In the genomic region with DNA sequence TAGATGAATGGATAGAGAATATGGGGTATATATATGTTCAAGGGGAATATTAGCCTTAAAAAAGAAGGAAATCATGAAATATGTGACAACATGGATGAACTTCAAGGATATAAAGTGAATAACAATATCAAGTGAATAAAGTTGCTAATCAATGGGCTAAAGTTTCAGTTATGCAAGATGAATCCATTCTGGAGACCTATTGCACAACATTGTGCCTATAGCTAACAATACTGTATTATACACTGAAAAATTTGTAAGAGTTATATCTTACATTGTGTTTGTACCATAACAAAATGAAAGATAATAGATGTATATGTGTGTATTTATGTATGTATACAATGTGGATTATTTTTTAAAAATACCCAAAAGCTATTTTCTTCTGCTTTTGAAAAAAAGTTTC, we compare ENCODE assay signal across 28 cellular contexts.
"Had no signal": no experiment of that assay in that cellular context is flagged by ENCODE, and none has a peak within 500 bp of the region (broad histone marks: within the 10 kb centered on the region; RNA-seq: fewer than 3 reads in every experiment).

No MANE protein-coding gene starts in this region.

- H3K27me3 ChIP-seq: colonic mucosa, dorsolateral prefrontal cortex, esophagus muscularis mucosa, esophagus squamous epithelium, foreskin keratinocyte, gastrocnemius medialis, gastroesophageal sphincter had no signal

- H3K27ac ChIP-seq: colonic mucosa, coronary artery, dorsolateral prefrontal cortex, epithelial cell of prostate, esophagus muscularis mucosa, esophagus squamous epithelium, foreskin keratinocyte, gastrocnemius medialis, gastroesophageal sphincter, heart left ventricle, heart right ventricle had no signal

- H3K4me1 ChIP-seq: colonic mucosa, esophagus muscularis mucosa, esophagus squamous epithelium, foreskin keratinocyte, gastrocnemius medialis, gastroesophageal sphincter, heart left ventricle, heart right ventricle had no signal

- H3K9me3 Mint-ChIP-seq: dendritic cell treated with granulocyte-macrophage colony-stimulating factor and Interleukin-4, amounts not matched to agents 40 ng/mL and 50 ng/mL, for 4 days; effector memory CD8-positive, alpha-beta T cell; endodermal cell had no signal

- H3K4me3 ChIP-seq: colonic mucosa, coronary artery, dorsolateral prefrontal cortex, esophagus muscularis mucosa, esophagus squamous epithelium, gastrocnemius medialis, gastroesophageal sphincter, heart left ventricle, heart right ventricle had no signal

- H3K36me3 ChIP-seq: colonic mucosa, esophagus muscularis mucosa, esophagus squamous epithelium, gastrocnemius medialis, gastroesophageal sphincter, heart left ventricle, heart right ventricle had no signal

- H3K4me3 Mint-ChIP-seq: dendritic cell treated with granulocyte-macrophage colony-stimulating factor and Interleukin-4, amounts not matched to agents 40 ng/mL and 50 ng/mL, for 4 days; effector memory CD8-positive, alpha-beta T cell; endodermal cell had no signal

- ATAC-seq: effector memory CD8-positive, alpha-beta T cell; esophagus mucosa; foreskin keratinocyte; gastrocnemius medialis; gastroesophageal sphincter; heart left ventricle; heart right ventricle had no signal

- FAIRE-seq: colon, endothelial cell of umbilical vein, frontal cortex had no signal

- DNase-seq: colonic mucosa; cortex of kidney; dermis blood vessel endothelial cell; dorsolateral prefrontal cortex; effector CD4-positive, alpha-beta T cell; effector CD8-positive, alpha-beta T cell; effector memory CD4-positive, alpha-beta T cell; effector memory CD8-positive, alpha-beta T cell; endodermal cell; erythroblast; esophagus squamous epithelium; foreskin fibroblast; foreskin keratinocyte; foreskin melanocyte; gastrocnemius medialis; glutamatergic neuron; head of caudate nucleus; heart left ventricle; heart right ventricle had no signal

- H3K9me3 ChIP-seq: colonic mucosa, esophagus muscularis mucosa, esophagus squamous epithelium, gastrocnemius medialis, gastroesophageal sphincter, heart left ventricle had no signal

- H3K4me1 Mint-ChIP-seq: endodermal cell had no signal

- H3K27ac Mint-ChIP-seq: dendritic cell treated with granulocyte-macrophage colony-stimulating factor and Interleukin-4, amounts not matched to agents 40 ng/mL and 50 ng/mL, for 4 days; effector memory CD8-positive, alpha-beta T cell; endodermal cell had no signal

- H3K27me3 Mint-ChIP-seq: dendritic cell treated with granulocyte-macrophage colony-stimulating factor and Interleukin-4, amounts not matched to agents 40 ng/mL and 50 ng/mL, for 4 days had no signal
